Comparison of ENCODE assay signal across 8 cellular contexts in genomic region chr3:8110966-8111798, GRCh38.
DNase-seq lines count a peak whose midpoint lies in the region; ATAC-seq and TF ChIP-seq lines count a peak whose summit lies in the region.

No MANE protein-coding gene starts in this region.

- ATAC-seq in CD8-positive, alpha-beta T cell = peak; percentile 67
- peak; percentile 99 for ATAC-seq in GM19328 (IDR thresholded peaks at IDR 0.05; ENCODE audit: unreplicated experiment)
- peak; percentile 99 for ATAC-seq in HG03354 (IDR thresholded peaks at IDR 0.05; ENCODE audit: poor library complexity, severe bottlenecking, unreplicated experiment)
- peak; percentile 60 for ATAC-seq in activated CD8-positive, alpha-beta memory T cell treated with anti-CD3 and anti-CD28 coated beads, Interleukin-2, amount 10 ng/mL, durations not matched to agents 7 days and 5 days
- ATAC-seq in stimulated activated naive B cell treated with anti-CD40 and anti-IgM and Interleukin-4, amounts not matched to agents 10 μg/mL and 1 μg/mL and 100 μg/mL, for 72 hours (replicated peaks) = peak; percentile 83 to 95

- H3K9me3 Mint-ChIP-seq in CD8-positive, alpha-beta T cell = no peaks in the 10 kb centered on the region
- no peaks in the 10 kb centered on the region for H3K9me3 Mint-ChIP-seq in activated CD8-positive, alpha-beta memory T cell treated with anti-CD3 and anti-CD28 coated beads, Interleukin-2, amount 10 ng/mL, durations not matched to agents 7 days and 5 days (ENCODE audit: low read depth)
- no peaks in the 10 kb centered on the region for H3K9me3 Mint-ChIP-seq in stimulated activated naive B cell treated with anti-CD40 and anti-IgM and Interleukin-4, amounts not matched to agents 10 μg/mL and 1 μg/mL and 100 μg/mL, for 72 hours

- H3K4me3 ChIP-seq in CD8-positive, alpha-beta T cell (ENCODE audit: low read depth, low read length) = no peak overlapping the region
- no peak overlapping the region for H3K4me3 ChIP-seq in epithelial cell of esophagus (ENCODE audit: low read length)

- no peaks in the 10 kb centered on the region for H3K9me3 ChIP-seq in CD8-positive, alpha-beta T cell (ENCODE audit: low read length)

- POLR2A ChIA-PET in CD8-positive, alpha-beta T cell (lab: Charles Lee) = no interaction called here

- no peaks in the 10 kb centered on the region for H3K36me3 Mint-ChIP-seq in CD8-positive, alpha-beta T cell
- H3K36me3 Mint-ChIP-seq in activated CD8-positive, alpha-beta memory T cell treated with anti-CD3 and anti-CD28 coated beads, Interleukin-2, amount 10 ng/mL, durations not matched to agents 7 days and 5 days = no peaks in the 10 kb centered on the region
- no peaks in the 10 kb centered on the region for H3K36me3 Mint-ChIP-seq in stimulated activated naive B cell treated with anti-CD40 and anti-IgM and Interleukin-4, amounts not matched to agents 10 μg/mL and 1 μg/mL and 100 μg/mL, for 72 hours

- CTCF ChIA-PET in CD8-positive, alpha-beta T cell (lab: Charles Lee) = interaction anchor here (0.6 to 1.2 kb wide), 6 partner anchors 9 to 482 kb away, joined by 3 to 10 read pairs (median 3); no protein-coding TSS in a partner anchor
- CTCF ChIA-PET in activated CD8-positive, alpha-beta memory T cell treated with anti-CD3 and anti-CD28 coated beads, Interleukin-2, amount 10 ng/mL, durations not matched to agents 7 days and 5 days (lab: Charles Lee) = no interaction called here

- H3K27me3 Mint-ChIP-seq in CD8-positive, alpha-beta T cell (ENCODE audit: low read depth) = peaks cover 14% of the 10 kb centered on the region
- H3K27me3 Mint-ChIP-seq in activated CD8-positive, alpha-beta memory T cell treated with anti-CD3 and anti-CD28 coated beads, Interleukin-2, amount 10 ng/mL, durations not matched to agents 7 days and 5 days = no peaks in the 10 kb centered on the region
- no peaks in the 10 kb centered on the region for H3K27me3 Mint-ChIP-seq in stimulated activated naive B cell treated with anti-CD40 and anti-IgM and Interleukin-4, amounts not matched to agents 10 μg/mL and 1 μg/mL and 100 μg/mL, for 72 hours

- H3K4me1 ChIP-seq in CD8-positive, alpha-beta T cell (ENCODE audit: insufficient read depth, low read length) = no peaks in the 10 kb centered on the region

- no peaks in the 10 kb centered on the region for H3K36me3 ChIP-seq in CD8-positive, alpha-beta T cell (ENCODE audit: insufficient read depth, low read length)

- no peaks in the 10 kb centered on the region for H3K4me1 Mint-ChIP-seq in CD8-positive, alpha-beta T cell (ENCODE audit: low read depth)
- H3K4me1 Mint-ChIP-seq in activated CD8-positive, alpha-beta memory T cell treated with anti-CD3 and anti-CD28 coated beads, Interleukin-2, amount 10 ng/mL, durations not matched to agents 7 days and 5 days = no peaks in the 10 kb centered on the region
- H3K4me1 Mint-ChIP-seq in stimulated activated naive B cell treated with anti-CD40 and anti-IgM and Interleukin-4, amounts not matched to agents 10 μg/mL and 1 μg/mL and 100 μg/mL, for 72 hours = peaks cover 0 to 2% of the 10 kb centered on the region in 2 donors

- intact Hi-C loops in CD8-positive, alpha-beta T cell (cut with DNase I, micrococcal nuclease) = loop anchor here (1.0 to 5.0 kb wide), 3 partner anchors 306 to 310 kb away; no protein-coding TSS in a partner anchor

- DNase-seq in CD8-positive, alpha-beta T cell = peak; percentile 2 to 58 (median 27)
- DNase-seq in NCI-H774 (lab: John Stamatoyannopoulos, UW) = peak; percentile 45
- DNase-seq in activated CD8-positive, alpha-beta memory T cell treated with anti-CD3 and anti-CD28 coated beads, Interleukin-2, amount 10 ng/mL, durations not matched to agents 7 days and 5 days = peak; percentile 51
- DNase-seq in epithelial cell of esophagus (ENCODE audit: low read depth) = peak; percentile 80
- DNase-seq in myocyte (ENCODE audit: low read depth) = peak; percentile 81
- DNase-seq in stimulated activated naive B cell treated with anti-CD40 and anti-IgM and Interleukin-4, amounts not matched to agents 10 μg/mL and 1 μg/mL and 100 μg/mL, for 72 hours = peak; percentile 45

- no peak overlapping the region for H3K27ac Mint-ChIP-seq in CD8-positive, alpha-beta T cell
- H3K27ac Mint-ChIP-seq in activated CD8-positive, alpha-beta memory T cell treated with anti-CD3 and anti-CD28 coated beads, Interleukin-2, amount 10 ng/mL, durations not matched to agents 7 days and 5 days = no peak overlapping the region
- H3K27ac Mint-ChIP-seq in stimulated activated naive B cell treated with anti-CD40 and anti-IgM and Interleukin-4, amounts not matched to agents 10 μg/mL and 1 μg/mL and 100 μg/mL, for 72 hours = no peak overlapping the region

- H3K4me3 Mint-ChIP-seq in CD8-positive, alpha-beta T cell = peak overlapping the region; percentile 27
- H3K4me3 Mint-ChIP-seq in activated CD8-positive, alpha-beta memory T cell treated with anti-CD3 and anti-CD28 coated beads, Interleukin-2, amount 10 ng/mL, durations not matched to agents 7 days and 5 days = no peak overlapping the region
- peak overlapping the region in 1 of 2 donors; percentile 34 for H3K4me3 Mint-ChIP-seq in stimulated activated naive B cell treated with anti-CD40 and anti-IgM and Interleukin-4, amounts not matched to agents 10 μg/mL and 1 μg/mL and 100 μg/mL, for 72 hours

- peak; percentile 56 for TF ChIP-seq CTCF in CD8-positive, alpha-beta T cell (IDR thresholded peaks at IDR 0.05)
- TF ChIP-seq CTCF in epithelial cell of esophagus (IDR thresholded peaks at IDR 0.05; ENCODE audit: insufficient read depth, low read depth, low read length, missing control alignments) = peak; percentile 84

- H3K27me3 ChIP-seq in CD8-positive, alpha-beta T cell (ENCODE audit: insufficient read depth, low read length) = no peaks in the 10 kb centered on the region

- no peak overlapping the region for H3K27ac ChIP-seq in CD8-positive, alpha-beta T cell (ENCODE audit: low read depth, low read length)

Comparison
In these comparisons a context has a peak if more than half of its experiments do, and no peak if none do; other contexts are left out.
1. DNase-seq: peak in every context shown above with its lines; median percentile 81 in myocyte; 80 in epithelial cell of esophagus; 51 in activated CD8-positive, alpha-beta memory T cell treated with anti-CD3 and anti-CD28 coated beads, Interleukin-2, amount 10 ng/mL, durations not matched to agents 7 days and 5 days; 45 in NCI-H774; 45 in stimulated activated naive B cell treated with anti-CD40 and anti-IgM and Interleukin-4, amounts not matched to agents 10 μg/mL and 1 μg/mL and 100 μg/mL, for 72 hours; 27 in CD8-positive, alpha-beta T cell.